10 cellular contexts compared by ENCODE assay signal in genomic region chr12:110316861-110317260, GRCh38. TPM values are rescaled to one million over a fixed set of nuclear protein-coding genes. Genes with fewer than 3 reads are reported as not detected.
A peak's percentile ranks its signal among the peaks of the same experiment; 100 is the strongest.
DNase-seq lines count a peak whose midpoint lies in the region; ATAC-seq and TF ChIP-seq lines count a peak whose summit lies in the region.
"Had no signal": no experiment of that assay in that cellular context is flagged by ENCODE, and none has a peak within 500 bp of the region (broad histone marks: within the 10 kb centered on the region; RNA-seq: fewer than 3 reads in every experiment).

No MANE protein-coding gene starts in this region.

- DNase-seq in Right ventricle myocardium inferior (ENCODE audit: missing footprints) (no peak), cardiac septum (ENCODE audit: low spot score) (no peak), ascending aorta (ENCODE audit: low spot score in 2 of 2) (no peak), left lung (no peak)
- no peak for DNase-seq in stimulated activated CD4-positive, alpha-beta T cell treated with anti-CD3 and anti-CD28 coated beads, Interleukin-4, amount 100 ng/mL, for 1 hour
- DNase-seq: activated CD4-positive, alpha-beta T cell treated with anti-CD3 and anti-CD28 coated beads for 4 hours; DMS53 had no signal

- H3K4me1 ChIP-seq in ascending aorta: peaks cover 6 to 38% of the 10 kb centered on the region in 2 donors
- H3K4me1 ChIP-seq in left lung: peaks cover 7 to 57% of the 10 kb centered on the region in 2 donors

- H3K27me3 ChIP-seq in ascending aorta (no peaks in the 10 kb centered on the region), left lung (no peaks in the 10 kb centered on the region)

- H3K36me3 ChIP-seq in ascending aorta (peaks cover 16 to 17% of the 10 kb centered on the region in 2 donors), left lung (peaks cover 0 to 24% of the 10 kb centered on the region in 2 donors)

- TF ChIP-seq CTCF in ascending aorta (IDR thresholded peaks at IDR 0.05) (no peak), left lung (IDR thresholded peaks at IDR 0.05) (no peak)

- H3K27ac ChIP-seq in ascending aorta: peak overlapping the region; percentile 69 to 77
- peak overlapping the region; percentile 33 to 39 for H3K27ac ChIP-seq in left lung

- H3K4me3 ChIP-seq in ascending aorta (no peak overlapping the region), left lung (no peak overlapping the region)

- ATAC-seq in Right ventricle myocardium inferior: peak; percentile 20
- ATAC-seq in left lung: peak; percentile 78
- no peak for ATAC-seq in HG02798 (IDR thresholded peaks at IDR 0.05; ENCODE audit: poor library complexity, unreplicated experiment)
- no peak for ATAC-seq in HG03520 (IDR thresholded peaks at IDR 0.05; ENCODE audit: unreplicated experiment)
- ATAC-seq in HG03442 (IDR thresholded peaks at IDR 0.05; ENCODE audit: unreplicated experiment): no peak

- intact Hi-C loops in Right ventricle myocardium inferior (cut with DNase I): no loop called here
- intact Hi-C loops in cardiac septum (cut with DNase I): loop anchor here (10.0 kb wide), 1 partner anchor 212 kb away; no protein-coding TSS in a partner anchor
- intact Hi-C loops in ascending aorta (cut with DNase I): loop anchor here (10.0 kb wide), 1 partner anchor 212 kb away; no protein-coding TSS in a partner anchor
- intact Hi-C loops in left lung (cut with DNase I): no loop called here

- no peaks in the 10 kb centered on the region for H3K9me3 ChIP-seq in ascending aorta
- H3K9me3 ChIP-seq in left lung: no peaks in the 10 kb centered on the region

RNA-seq across cellular contexts. Expression of gene ATP2A2, which starts 35.8 kb away (rescaled TPM):
- total RNA-seq in Right ventricle myocardium inferior (3,009 TPM), cardiac septum (918 TPM), ascending aorta (185 TPM), left lung (100 to 1,000 TPM; 204 to 258 TPM)

Comparison
In these comparisons a context has a peak if more than half of its experiments do, and no peak if none do; other contexts are left out.
1. intact Hi-C loops: an anchor here in cardiac septum (10.0 kb wide) and ascending aorta (10.0 kb wide); none called in Right ventricle myocardium inferior and left lung.
2. ATAC-seq: peak in Right ventricle myocardium inferior (single experiment) and left lung (single experiment); none in HG02798 (single experiment), HG03520 (single experiment) and HG03442 (single experiment).